Comparison of ENCODE assay signal across 1 cellular context in the genomic region with DNA sequence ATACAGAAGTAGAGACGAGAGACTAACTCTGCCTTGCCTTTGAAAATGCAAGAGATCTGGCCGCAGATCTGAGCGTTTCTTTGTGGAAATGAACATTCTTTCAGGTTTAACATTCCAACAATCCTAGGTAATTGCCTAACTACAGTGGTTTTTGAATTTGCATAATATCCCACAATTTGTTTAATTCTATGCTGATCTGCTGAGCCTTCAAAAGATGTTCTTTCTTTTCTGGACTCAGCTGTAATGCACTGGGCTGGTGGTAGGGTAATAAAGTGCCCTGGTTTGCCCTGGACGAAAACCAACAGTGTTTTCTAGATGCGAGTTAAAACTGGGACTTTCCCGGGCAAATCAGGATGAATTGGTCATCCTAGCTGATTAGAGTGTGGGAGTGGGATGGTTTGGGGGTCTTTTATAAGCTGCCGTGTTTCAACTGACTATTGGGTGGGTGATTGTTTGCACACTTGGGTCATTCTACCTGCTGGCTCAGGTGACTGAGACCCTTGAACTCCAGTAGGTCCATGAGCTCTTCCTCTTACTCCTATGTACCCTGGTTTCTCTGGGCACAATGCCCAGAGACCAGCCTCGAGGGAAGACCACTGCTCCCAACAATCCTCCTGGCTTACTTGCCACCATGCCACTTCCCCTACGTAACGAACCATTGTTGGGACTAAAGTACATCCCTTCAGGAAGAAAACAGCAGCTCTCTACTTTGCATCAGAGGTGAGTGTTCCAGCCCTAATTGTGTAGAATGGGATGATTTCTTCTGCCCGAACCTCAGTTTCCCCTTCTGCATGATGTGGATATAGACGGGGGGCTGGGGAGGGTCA.
TF ChIP-seq lines count a peak whose summit lies in the region.

No MANE protein-coding gene starts in this region.

TF ChIP-seq in HepG2, 621 proteins besides CTCF, POLR2A, EP300 and RAD21 (continued from another document and continues in another):
- TF ChIP-seq ZNF20 (CRISPR knock-in tag; IDR thresholded peaks at IDR 0.05) (no peak), ZNF550 (CRISPR knock-in tag; IDR thresholded peaks at IDR 0.05; ENCODE audit: borderline replicate concordance) (0 out of 2 replicates have a peak, but pooled peaks have one; percentile 19), HNF4G (IDR thresholded peaks at IDR 0.05; ENCODE audit: borderline replicate concordance, low read depth, low read length) (0 out of 2 replicates have a peak, but pooled peaks have one; percentile 6), HNF4G (CRISPR knock-in tag; IDR thresholded peaks at IDR 0.05; ENCODE audit: borderline replicate concordance, low read depth) (0 out of 2 replicates have a peak, but pooled peaks have one; percentile 26), ELF3 (CRISPR knock-in tag; IDR thresholded peaks at IDR 0.05) (peak; percentile 46; the same call in 1 of the 2 replicates), MIXL1 (CRISPR knock-in tag; IDR thresholded peaks at IDR 0.05) (no peak), ZMAT3 (CRISPR knock-in tag; conservative IDR thresholded peaks at IDR 0.05) (0 out of 2 replicates have a peak, but pooled peaks have one; percentile 6), SALL2 (CRISPR knock-in tag; IDR thresholded peaks at IDR 0.05) (no peak), ZBTB7B (CRISPR knock-in tag; IDR thresholded peaks at IDR 0.05) (peak; percentile 77), JUNB (CRISPR knock-in tag; IDR thresholded peaks at IDR 0.05; ENCODE audit: borderline replicate concordance) (no peak), NCOR1 (IDR thresholded peaks at IDR 0.05; ENCODE audit: borderline replicate concordance, low read length) (no peak), ZNF350 (CRISPR knock-in tag; IDR thresholded peaks at IDR 0.05; ENCODE audit: borderline replicate concordance, low read depth) (no peak; the same call in 1 of the 2 replicates), ZSCAN20 (CRISPR knock-in tag; IDR thresholded peaks at IDR 0.05; ENCODE audit: borderline replicate concordance) (0 out of 2 replicates have a peak, but pooled peaks have one; percentile 57), ZIK1 (CRISPR knock-in tag; IDR thresholded peaks at IDR 0.05; ENCODE audit: borderline replicate concordance, low read depth) (no peak), RNF2 (conservative IDR thresholded peaks at IDR 0.05; ENCODE audit: low read depth) (no peak), ZNF816 (CRISPR knock-in tag; IDR thresholded peaks at IDR 0.05; ENCODE audit: borderline replicate concordance) (no peak), RARG (CRISPR knock-in tag; IDR thresholded peaks at IDR 0.05; ENCODE audit: low read depth) (no peak), KDM6A (CRISPR knock-in tag; IDR thresholded peaks at IDR 0.05; ENCODE audit: low read depth) (peak; percentile 33; the same call in 1 of the 2 replicates), GATAD1 (CRISPR knock-in tag; IDR thresholded peaks at IDR 0.05) (no peak), ZC3H4 (CRISPR knock-in tag; IDR thresholded peaks at IDR 0.05; ENCODE audit: borderline replicate concordance) (peak; percentile 73), MZF1 (CRISPR knock-in tag; IDR thresholded peaks at IDR 0.05; ENCODE audit: borderline replicate concordance) (0 out of 2 replicates have a peak, but pooled peaks have one; percentile 14), SALL1 (CRISPR knock-in tag; IDR thresholded peaks at IDR 0.05) (peak; percentile 32; the same call in 1 of the 2 replicates), ZEB1 (IDR thresholded peaks at IDR 0.05; ENCODE audit: insufficient replicate concordance, low read depth) (peak; percentile 53), ZSCAN29 (CRISPR knock-in tag; conservative IDR thresholded peaks at IDR 0.05) (no peak)
- TF ChIP-seq, protein P1, sequence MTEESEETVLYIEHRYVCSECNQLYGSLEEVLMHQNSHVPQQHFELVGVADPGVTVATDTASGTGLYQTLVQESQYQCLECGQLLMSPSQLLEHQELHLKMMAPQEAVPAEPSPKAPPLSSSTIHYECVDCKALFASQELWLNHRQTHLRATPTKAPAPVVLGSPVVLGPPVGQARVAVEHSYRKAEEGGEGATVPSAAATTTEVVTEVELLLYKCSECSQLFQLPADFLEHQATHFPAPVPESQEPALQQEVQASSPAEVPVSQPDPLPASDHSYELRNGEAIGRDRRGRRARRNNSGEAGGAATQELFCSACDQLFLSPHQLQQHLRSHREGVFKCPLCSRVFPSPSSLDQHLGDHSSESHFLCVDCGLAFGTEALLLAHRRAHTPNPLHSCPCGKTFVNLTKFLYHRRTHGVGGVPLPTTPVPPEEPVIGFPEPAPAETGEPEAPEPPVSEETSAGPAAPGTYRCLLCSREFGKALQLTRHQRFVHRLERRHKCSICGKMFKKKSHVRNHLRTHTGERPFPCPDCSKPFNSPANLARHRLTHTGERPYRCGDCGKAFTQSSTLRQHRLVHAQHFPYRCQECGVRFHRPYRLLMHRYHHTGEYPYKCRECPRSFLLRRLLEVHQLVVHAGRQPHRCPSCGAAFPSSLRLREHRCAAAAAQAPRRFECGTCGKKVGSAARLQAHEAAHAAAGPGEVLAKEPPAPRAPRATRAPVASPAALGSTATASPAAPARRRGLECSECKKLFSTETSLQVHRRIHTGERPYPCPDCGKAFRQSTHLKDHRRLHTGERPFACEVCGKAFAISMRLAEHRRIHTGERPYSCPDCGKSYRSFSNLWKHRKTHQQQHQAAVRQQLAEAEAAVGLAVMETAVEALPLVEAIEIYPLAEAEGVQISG (CRISPR knock-in tag; IDR thresholded peaks at IDR 0.05): no peak
- TF ChIP-seq, protein P2, sequence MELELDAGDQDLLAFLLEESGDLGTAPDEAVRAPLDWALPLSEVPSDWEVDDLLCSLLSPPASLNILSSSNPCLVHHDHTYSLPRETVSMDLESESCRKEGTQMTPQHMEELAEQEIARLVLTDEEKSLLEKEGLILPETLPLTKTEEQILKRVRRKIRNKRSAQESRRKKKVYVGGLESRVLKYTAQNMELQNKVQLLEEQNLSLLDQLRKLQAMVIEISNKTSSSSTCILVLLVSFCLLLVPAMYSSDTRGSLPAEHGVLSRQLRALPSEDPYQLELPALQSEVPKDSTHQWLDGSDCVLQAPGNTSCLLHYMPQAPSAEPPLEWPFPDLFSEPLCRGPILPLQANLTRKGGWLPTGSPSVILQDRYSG (CRISPR knock-in tag; IDR thresholded peaks at IDR 0.05): no peak
- TF ChIP-seq, protein P3, sequence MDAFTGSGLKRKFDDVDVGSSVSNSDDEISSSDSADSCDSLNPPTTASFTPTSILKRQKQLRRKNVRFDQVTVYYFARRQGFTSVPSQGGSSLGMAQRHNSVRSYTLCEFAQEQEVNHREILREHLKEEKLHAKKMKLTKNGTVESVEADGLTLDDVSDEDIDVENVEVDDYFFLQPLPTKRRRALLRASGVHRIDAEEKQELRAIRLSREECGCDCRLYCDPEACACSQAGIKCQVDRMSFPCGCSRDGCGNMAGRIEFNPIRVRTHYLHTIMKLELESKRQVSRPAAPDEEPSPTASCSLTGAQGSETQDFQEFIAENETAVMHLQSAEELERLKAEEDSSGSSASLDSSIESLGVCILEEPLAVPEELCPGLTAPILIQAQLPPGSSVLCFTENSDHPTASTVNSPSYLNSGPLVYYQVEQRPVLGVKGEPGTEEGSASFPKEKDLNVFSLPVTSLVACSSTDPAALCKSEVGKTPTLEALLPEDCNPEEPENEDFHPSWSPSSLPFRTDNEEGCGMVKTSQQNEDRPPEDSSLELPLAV (CRISPR knock-in tag; conservative IDR thresholded peaks at IDR 0.05; ENCODE audit: low read depth): no peak
- TF ChIP-seq, protein P4, sequence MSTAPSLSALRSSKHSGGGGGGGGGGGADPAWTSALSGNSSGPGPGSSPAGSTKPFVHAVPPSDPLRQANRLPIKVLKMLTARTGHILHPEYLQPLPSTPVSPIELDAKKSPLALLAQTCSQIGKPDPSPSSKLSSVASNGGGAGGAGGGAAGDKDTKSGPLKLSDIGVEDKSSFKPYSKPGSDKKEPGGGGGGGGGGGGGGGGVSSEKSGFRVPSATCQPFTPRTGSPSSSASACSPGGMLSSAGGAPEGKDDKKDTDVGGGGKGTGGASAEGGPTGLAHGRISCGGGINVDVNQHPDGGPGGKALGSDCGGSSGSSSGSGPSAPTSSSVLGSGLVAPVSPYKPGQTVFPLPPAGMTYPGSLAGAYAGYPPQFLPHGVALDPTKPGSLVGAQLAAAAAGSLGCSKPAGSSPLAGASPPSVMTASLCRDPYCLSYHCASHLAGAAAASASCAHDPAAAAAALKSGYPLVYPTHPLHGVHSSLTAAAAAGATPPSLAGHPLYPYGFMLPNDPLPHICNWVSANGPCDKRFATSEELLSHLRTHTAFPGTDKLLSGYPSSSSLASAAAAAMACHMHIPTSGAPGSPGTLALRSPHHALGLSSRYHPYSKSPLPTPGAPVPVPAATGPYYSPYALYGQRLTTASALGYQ (CRISPR knock-in tag; IDR thresholded peaks at IDR 0.05): no peak
- TF ChIP-seq, protein P5, sequence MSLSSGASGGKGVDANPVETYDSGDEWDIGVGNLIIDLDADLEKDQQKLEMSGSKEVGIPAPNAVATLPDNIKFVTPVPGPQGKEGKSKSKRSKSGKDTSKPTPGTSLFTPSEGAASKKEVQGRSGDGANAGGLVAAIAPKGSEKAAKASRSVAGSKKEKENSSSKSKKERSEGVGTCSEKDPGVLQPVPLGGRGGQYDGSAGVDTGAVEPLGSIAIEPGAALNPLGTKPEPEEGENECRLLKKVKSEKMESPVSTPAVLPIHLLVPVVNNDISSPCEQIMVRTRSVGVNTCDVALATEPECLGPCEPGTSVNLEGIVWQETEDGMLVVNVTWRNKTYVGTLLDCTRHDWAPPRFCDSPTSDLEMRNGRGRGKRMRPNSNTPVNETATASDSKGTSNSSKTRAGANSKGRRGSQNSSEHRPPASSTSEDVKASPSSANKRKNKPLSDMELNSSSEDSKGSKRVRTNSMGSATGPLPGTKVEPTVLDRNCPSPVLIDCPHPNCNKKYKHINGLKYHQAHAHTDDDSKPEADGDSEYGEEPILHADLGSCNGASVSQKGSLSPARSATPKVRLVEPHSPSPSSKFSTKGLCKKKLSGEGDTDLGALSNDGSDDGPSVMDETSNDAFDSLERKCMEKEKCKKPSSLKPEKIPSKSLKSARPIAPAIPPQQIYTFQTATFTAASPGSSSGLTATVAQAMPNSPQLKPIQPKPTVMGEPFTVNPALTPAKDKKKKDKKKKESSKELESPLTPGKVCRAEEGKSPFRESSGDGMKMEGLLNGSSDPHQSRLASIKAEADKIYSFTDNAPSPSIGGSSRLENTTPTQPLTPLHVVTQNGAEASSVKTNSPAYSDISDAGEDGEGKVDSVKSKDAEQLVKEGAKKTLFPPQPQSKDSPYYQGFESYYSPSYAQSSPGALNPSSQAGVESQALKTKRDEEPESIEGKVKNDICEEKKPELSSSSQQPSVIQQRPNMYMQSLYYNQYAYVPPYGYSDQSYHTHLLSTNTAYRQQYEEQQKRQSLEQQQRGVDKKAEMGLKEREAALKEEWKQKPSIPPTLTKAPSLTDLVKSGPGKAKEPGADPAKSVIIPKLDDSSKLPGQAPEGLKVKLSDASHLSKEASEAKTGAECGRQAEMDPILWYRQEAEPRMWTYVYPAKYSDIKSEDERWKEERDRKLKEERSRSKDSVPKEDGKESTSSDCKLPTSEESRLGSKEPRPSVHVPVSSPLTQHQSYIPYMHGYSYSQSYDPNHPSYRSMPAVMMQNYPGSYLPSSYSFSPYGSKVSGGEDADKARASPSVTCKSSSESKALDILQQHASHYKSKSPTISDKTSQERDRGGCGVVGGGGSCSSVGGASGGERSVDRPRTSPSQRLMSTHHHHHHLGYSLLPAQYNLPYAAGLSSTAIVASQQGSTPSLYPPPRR (CRISPR knock-in tag; IDR thresholded peaks at IDR 0.05; ENCODE audit: borderline replicate concordance): no peak
- TF ChIP-seq, protein P6, sequence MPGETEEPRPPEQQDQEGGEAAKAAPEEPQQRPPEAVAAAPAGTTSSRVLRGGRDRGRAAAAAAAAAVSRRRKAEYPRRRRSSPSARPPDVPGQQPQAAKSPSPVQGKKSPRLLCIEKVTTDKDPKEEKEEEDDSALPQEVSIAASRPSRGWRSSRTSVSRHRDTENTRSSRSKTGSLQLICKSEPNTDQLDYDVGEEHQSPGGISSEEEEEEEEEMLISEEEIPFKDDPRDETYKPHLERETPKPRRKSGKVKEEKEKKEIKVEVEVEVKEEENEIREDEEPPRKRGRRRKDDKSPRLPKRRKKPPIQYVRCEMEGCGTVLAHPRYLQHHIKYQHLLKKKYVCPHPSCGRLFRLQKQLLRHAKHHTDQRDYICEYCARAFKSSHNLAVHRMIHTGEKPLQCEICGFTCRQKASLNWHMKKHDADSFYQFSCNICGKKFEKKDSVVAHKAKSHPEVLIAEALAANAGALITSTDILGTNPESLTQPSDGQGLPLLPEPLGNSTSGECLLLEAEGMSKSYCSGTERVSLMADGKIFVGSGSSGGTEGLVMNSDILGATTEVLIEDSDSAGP (CRISPR knock-in tag; IDR thresholded peaks at IDR 0.05; ENCODE audit: borderline replicate concordance): no peak
- TF ChIP-seq, protein P7, sequence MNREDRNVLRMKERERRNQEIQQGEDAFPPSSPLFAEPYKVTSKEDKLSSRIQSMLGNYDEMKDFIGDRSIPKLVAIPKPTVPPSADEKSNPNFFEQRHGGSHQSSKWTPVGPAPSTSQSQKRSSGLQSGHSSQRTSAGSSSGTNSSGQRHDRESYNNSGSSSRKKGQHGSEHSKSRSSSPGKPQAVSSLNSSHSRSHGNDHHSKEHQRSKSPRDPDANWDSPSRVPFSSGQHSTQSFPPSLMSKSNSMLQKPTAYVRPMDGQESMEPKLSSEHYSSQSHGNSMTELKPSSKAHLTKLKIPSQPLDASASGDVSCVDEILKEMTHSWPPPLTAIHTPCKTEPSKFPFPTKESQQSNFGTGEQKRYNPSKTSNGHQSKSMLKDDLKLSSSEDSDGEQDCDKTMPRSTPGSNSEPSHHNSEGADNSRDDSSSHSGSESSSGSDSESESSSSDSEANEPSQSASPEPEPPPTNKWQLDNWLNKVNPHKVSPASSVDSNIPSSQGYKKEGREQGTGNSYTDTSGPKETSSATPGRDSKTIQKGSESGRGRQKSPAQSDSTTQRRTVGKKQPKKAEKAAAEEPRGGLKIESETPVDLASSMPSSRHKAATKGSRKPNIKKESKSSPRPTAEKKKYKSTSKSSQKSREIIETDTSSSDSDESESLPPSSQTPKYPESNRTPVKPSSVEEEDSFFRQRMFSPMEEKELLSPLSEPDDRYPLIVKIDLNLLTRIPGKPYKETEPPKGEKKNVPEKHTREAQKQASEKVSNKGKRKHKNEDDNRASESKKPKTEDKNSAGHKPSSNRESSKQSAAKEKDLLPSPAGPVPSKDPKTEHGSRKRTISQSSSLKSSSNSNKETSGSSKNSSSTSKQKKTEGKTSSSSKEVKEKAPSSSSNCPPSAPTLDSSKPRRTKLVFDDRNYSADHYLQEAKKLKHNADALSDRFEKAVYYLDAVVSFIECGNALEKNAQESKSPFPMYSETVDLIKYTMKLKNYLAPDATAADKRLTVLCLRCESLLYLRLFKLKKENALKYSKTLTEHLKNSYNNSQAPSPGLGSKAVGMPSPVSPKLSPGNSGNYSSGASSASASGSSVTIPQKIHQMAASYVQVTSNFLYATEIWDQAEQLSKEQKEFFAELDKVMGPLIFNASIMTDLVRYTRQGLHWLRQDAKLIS (CRISPR knock-in tag; IDR thresholded peaks at IDR 0.05): no peak
- TF ChIP-seq, protein P8, sequence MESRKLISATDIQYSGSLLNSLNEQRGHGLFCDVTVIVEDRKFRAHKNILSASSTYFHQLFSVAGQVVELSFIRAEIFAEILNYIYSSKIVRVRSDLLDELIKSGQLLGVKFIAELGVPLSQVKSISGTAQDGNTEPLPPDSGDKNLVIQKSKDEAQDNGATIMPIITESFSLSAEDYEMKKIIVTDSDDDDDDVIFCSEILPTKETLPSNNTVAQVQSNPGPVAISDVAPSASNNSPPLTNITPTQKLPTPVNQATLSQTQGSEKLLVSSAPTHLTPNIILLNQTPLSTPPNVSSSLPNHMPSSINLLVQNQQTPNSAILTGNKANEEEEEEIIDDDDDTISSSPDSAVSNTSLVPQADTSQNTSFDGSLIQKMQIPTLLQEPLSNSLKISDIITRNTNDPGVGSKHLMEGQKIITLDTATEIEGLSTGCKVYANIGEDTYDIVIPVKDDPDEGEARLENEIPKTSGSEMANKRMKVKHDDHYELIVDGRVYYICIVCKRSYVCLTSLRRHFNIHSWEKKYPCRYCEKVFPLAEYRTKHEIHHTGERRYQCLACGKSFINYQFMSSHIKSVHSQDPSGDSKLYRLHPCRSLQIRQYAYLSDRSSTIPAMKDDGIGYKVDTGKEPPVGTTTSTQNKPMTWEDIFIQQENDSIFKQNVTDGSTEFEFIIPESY (CRISPR knock-in tag; IDR thresholded peaks at IDR 0.05): no peak
